25 cellular contexts compared by ENCODE assay signal in the genomic region with DNA sequence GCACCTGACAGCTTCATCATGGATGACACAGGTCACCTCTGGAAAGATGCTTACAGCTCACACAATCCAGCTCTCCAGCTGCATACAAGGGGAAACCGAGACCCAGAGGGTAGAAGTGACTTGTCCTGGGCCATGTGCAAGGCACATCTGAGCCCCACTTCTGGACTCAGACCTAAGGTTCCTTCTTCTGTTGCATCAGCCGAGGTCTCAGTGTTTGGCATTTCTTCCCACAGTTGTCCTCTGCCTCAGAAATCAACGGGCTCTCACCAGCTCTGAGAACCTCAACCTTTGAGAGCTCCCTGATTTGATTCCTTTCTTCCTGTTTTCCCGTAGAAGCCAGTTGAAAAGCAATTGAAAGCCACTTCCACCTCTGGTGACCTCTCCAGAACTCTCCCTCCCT. TPM values are rescaled to one million over a fixed set of nuclear protein-coding genes. Genes with fewer than 3 reads are reported as not detected.
"Had no signal": no experiment of that assay in that cellular context is flagged by ENCODE, and none has a peak within 500 bp of the region (broad histone marks: within the 10 kb centered on the region; RNA-seq: fewer than 3 reads in every experiment).

No MANE protein-coding gene starts in this region.

- H3K36me3 Mint-ChIP-seq: IgD-negative memory B cell had no signal

- H3K27ac ChIP-seq: RWPE1, SJCRH30 had no signal

- H3K27ac Mint-ChIP-seq: IgD-negative memory B cell had no signal

- H3K4me1 Mint-ChIP-seq: IgD-negative memory B cell had no signal

- H3K4me3 Mint-ChIP-seq: IgD-negative memory B cell had no signal

- DNase-seq: KBM-7, MV-4-11, NCI-H1048, NCI-H1105 treated with DMSO at 0.1 percent for 48 hours, NCI-H1417 treated with DMSO at 0.1 percent for 48 hours, NCI-H146, NCI-H1694 treated with DMSO at 0.1 percent for 48 hours, NCI-H1930, NCI-H2081, NCI-H2107, NCI-H2227 treated with DMSO at 0.1 percent for 48 hours, NCI-H524, NCI-H526 treated with DMSO at 0.1 percent for 48 hours, NCI-H748 treated with DMSO at 0.1 percent for 48 hours, PC-3, SHP77 treated with DMSO at 0.1 percent for 48 hours, SJCRH30, T-helper 1 cell had no signal

- ATAC-seq: HepG2, Panc1, PC-3, SK-N-SH treated with all-trans-retinoic acid at 6 μM for 48 hours had no signal

- H3K9me3 ChIP-seq: SJCRH30 had no signal

- H3K4me3 ChIP-seq: SJCRH30 had no signal

- H3K27me3 ChIP-seq: SJCRH30 had no signal

- H3K36me3 ChIP-seq: SJCRH30 had no signal

RNA-seq across cellular contexts. Expression of gene COL15A1, which starts 38.7 kb away (rescaled TPM):
- total RNA-seq: HepG2, MCF 10A, OCI-LY7 had no signal
- polyA plus RNA-seq: HepG2 had no signal
